Comparison of ENCODE assay signal across 8 cellular contexts in the genomic region with DNA sequence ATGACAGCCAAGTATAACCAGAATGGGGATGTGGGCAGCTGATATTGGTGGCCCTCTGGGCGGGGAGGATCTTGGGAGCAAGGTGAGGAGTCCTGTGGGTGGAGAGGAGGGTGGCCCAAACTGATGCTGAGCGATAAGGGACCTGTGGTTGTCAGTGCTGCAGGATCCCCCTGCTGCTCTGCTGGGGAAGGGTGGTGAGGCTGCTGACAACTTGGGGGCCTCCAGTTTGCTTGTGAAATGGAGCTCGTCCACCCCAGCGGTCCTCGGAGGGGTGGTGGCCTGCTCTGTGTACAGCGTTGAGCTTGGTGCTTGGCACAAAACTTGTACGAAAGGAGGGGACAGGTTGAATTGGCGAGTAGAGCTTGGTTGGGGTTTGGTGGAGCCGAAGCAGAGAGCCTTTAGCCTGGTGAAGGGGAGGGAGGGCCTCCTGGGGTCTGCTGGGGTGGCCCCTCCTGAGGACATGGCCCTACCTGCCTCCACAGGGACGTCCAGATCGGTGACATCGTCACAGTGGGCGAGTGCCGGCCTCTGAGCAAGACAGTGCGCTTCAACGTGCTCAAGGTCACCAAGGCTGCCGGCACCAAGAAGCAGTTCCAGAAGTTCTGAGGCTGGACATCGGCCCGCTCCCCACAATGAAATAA. TPM values are rescaled to one million over a fixed set of nuclear protein-coding genes. Genes with fewer than 3 reads are reported as not detected.
A peak's percentile ranks its signal among the peaks of the same experiment; 100 is the strongest.
DNase-seq lines count a peak whose midpoint lies in the region; ATAC-seq and TF ChIP-seq lines count a peak whose summit lies in the region.

No MANE protein-coding gene starts in this region.

- no peaks in the 10 kb centered on the region for H3K27me3 Mint-ChIP-seq in activated CD8-positive, alpha-beta T cell treated with anti-CD3 and anti-CD28 coated beads, Interleukin-2, amount 10 ng/mL, durations not matched to agents 7 days and 5 days (ENCODE audit: low read depth)

- H3K79me2 ChIP-seq in fibroblast of lung (ENCODE audit: control insufficient read depth, insufficient read depth, low read length) = peaks cover 28% of the 10 kb centered on the region

- no peak overlapping the region for H2AFZ ChIP-seq in fibroblast of lung (ENCODE audit: low read length)

- H3K36me3 ChIP-seq in fibroblast of lung (ENCODE audit: control insufficient read depth, insufficient read depth, low read length) (peaks cover 26% of the 10 kb centered on the region), subcutaneous abdominal adipose tissue (ENCODE audit: control insufficient read depth in 5 of 5, insufficient read depth in 5 of 5, low read length in 5 of 5) (peaks cover 2 to 30% (median 29%) of the 10 kb centered on the region in 5 donors)

- H3K9me3 ChIP-seq in fibroblast of lung (ENCODE audit: control insufficient read depth, insufficient read depth, low read depth, low read length) (no peaks in the 10 kb centered on the region), subcutaneous abdominal adipose tissue (ENCODE audit: control insufficient read depth in 5 of 5, low read length in 5 of 5) (no peaks in the 10 kb centered on the region)

- TF ChIP-seq CTCF in fibroblast of lung (conservative IDR thresholded peaks at IDR 0.05 in 1 of 2, IDR thresholded peaks at IDR 0.05 in 1 of 2; ENCODE audit: low read depth in 1 of 2, low read length in 2 of 2) = no peak

- H3K4me1 Mint-ChIP-seq in activated CD8-positive, alpha-beta T cell treated with anti-CD3 and anti-CD28 coated beads, Interleukin-2, amount 10 ng/mL, durations not matched to agents 7 days and 5 days (ENCODE audit: low read depth) = peaks cover 49% of the 10 kb centered on the region

- no peak overlapping the region for H3K27ac ChIP-seq in fibroblast of lung (ENCODE audit: insufficient read depth, low read length)
- H3K27ac ChIP-seq in subcutaneous abdominal adipose tissue (ENCODE audit: low read depth, low read length) = peak overlapping the region; percentile 72

- H3K4me2 ChIP-seq in fibroblast of lung (ENCODE audit: extremely low read depth, insufficient read depth, low read length) = peak overlapping the region; percentile 19

- no peaks in the 10 kb centered on the region for H3K9me3 Mint-ChIP-seq in activated CD8-positive, alpha-beta T cell treated with anti-CD3 and anti-CD28 coated beads, Interleukin-2, amount 10 ng/mL, durations not matched to agents 7 days and 5 days (ENCODE audit: insufficient read depth)

- DNase-seq in activated CD4-positive, alpha-beta T cell treated with anti-CD3 and anti-CD28 coated beads for 48 hours = peak; percentile 51
- no peak for DNase-seq in activated CD4-positive, alpha-beta T cell treated with anti-CD3 and anti-CD28 coated beads for 4 hours
- DNase-seq in activated CD8-positive, alpha-beta T cell treated with anti-CD3 and anti-CD28 coated beads, Interleukin-2, amount 10 ng/mL, durations not matched to agents 7 days and 5 days = peak; percentile 64
- no peak for DNase-seq in fibroblast of lung (ENCODE audit: low read depth in 2 of 2)
- no peak for DNase-seq in NCI-H1694 treated with DMSO at 0.1 percent for 48 hours (lab: John Stamatoyannopoulos, UW)
- DNase-seq in NCI-H2107 (lab: John Stamatoyannopoulos, UW) = no peak

- peaks cover 43% of the 10 kb centered on the region for H3K36me3 Mint-ChIP-seq in activated CD8-positive, alpha-beta T cell treated with anti-CD3 and anti-CD28 coated beads, Interleukin-2, amount 10 ng/mL, durations not matched to agents 7 days and 5 days (ENCODE audit: low read depth)

- ATAC-seq in activated CD8-positive, alpha-beta T cell treated with anti-CD3 and anti-CD28 coated beads, Interleukin-2, amount 10 ng/mL, durations not matched to agents 7 days and 5 days = no peak
- ATAC-seq in HG02759 (IDR thresholded peaks at IDR 0.05; ENCODE audit: unreplicated experiment) = no peak

- H3K27ac Mint-ChIP-seq in activated CD8-positive, alpha-beta T cell treated with anti-CD3 and anti-CD28 coated beads, Interleukin-2, amount 10 ng/mL, durations not matched to agents 7 days and 5 days = peak overlapping the region; percentile 99

- H3K27me3 ChIP-seq in fibroblast of lung (ENCODE audit: control insufficient read depth, insufficient read depth, low read length) = no peaks in the 10 kb centered on the region
- H3K27me3 ChIP-seq in subcutaneous abdominal adipose tissue (ENCODE audit: control insufficient read depth in 5 of 5, insufficient read depth in 4 of 5, low read length in 5 of 5) = no peaks in the 10 kb centered on the region

- H3K4me1 ChIP-seq in fibroblast of lung (ENCODE audit: control insufficient read depth, extremely low read depth, insufficient read depth, low read length) (peaks cover 9% of the 10 kb centered on the region), subcutaneous abdominal adipose tissue (ENCODE audit: control insufficient read depth in 5 of 5, insufficient read depth in 5 of 5, low read length in 5 of 5) (peaks cover 16 to 61% (median 53%) of the 10 kb centered on the region in 5 donors)

- CTCF ChIA-PET in activated CD8-positive, alpha-beta T cell treated with anti-CD3 and anti-CD28 coated beads, Interleukin-2, amount 10 ng/mL, durations not matched to agents 7 days and 5 days (lab: Charles Lee) = interaction anchor here (0.6 to 2.7 kb wide), 4 partner anchors 11 to 177 kb away, joined by 3 to 8 read pairs (median 4); no protein-coding TSS in a partner anchor

- peak overlapping the region; percentile 99 for H3K4me3 Mint-ChIP-seq in activated CD8-positive, alpha-beta T cell treated with anti-CD3 and anti-CD28 coated beads, Interleukin-2, amount 10 ng/mL, durations not matched to agents 7 days and 5 days

- POLR2A ChIA-PET in activated CD8-positive, alpha-beta T cell treated with anti-CD3 and anti-CD28 coated beads, Interleukin-2, amount 10 ng/mL, durations not matched to agents 7 days and 5 days (lab: Charles Lee) = interaction anchor here (0.5 to 1.9 kb wide), 9 partner anchors 26 to 200 kb away, joined by 3 to 8 read pairs (median 3); a partner anchor contains a TSS

- H3K9ac ChIP-seq in fibroblast of lung (ENCODE audit: insufficient read depth, low read length) = no peak overlapping the region
- peak overlapping the region in 2 of 5 donors; percentile 75 to 92 for H3K9ac ChIP-seq in subcutaneous abdominal adipose tissue (ENCODE audit: low read length in 5 of 5)

- H3K4me3 ChIP-seq in fibroblast of lung (replicated peaks in 1 of 4; ENCODE audit: control extremely low read depth in 1 of 4, insufficient read depth in 1 of 4, low read depth in 3 of 4, low read length in 4 of 4) (no peak overlapping the region), subcutaneous abdominal adipose tissue (ENCODE audit: low read depth in 1 of 5, low read length in 5 of 5) (peak overlapping the region in 4 of 5 donors; percentile 2 to 71 (median 63))

- H4K20me1 ChIP-seq in fibroblast of lung (ENCODE audit: control insufficient read depth, extremely low read depth, insufficient read depth, low read length) = no peaks in the 10 kb centered on the region

RNA-seq across cellular contexts. Expression of a gene that starts 2.9 kb away (rescaled TPM):
- total RNA-seq in activated CD8-positive, alpha-beta T cell treated with anti-CD3 and anti-CD28 coated beads, Interleukin-2, amount 10 ng/mL, durations not matched to agents 7 days and 5 days = 1,000 to 10,000 TPM; 2,117 to 2,361 TPM
- 2,501 and 4,026 TPM in 2 replicates for total RNA-seq in fibroblast of lung
- 3,448 and 3,634 TPM in 2 replicates for polyA plus RNA-seq in fibroblast of lung
- 2,802 and 3,250 TPM in 2 replicates for polyA plus RNA-seq in fibroblast of lung (2012)
- polyA minus RNA-seq in fibroblast of lung (ENCODE audit: low replicate concordance) = 1,573 and 1,579 TPM in 2 replicates

RNA-seq across cellular contexts. Expression of a gene that starts 11.7 kb away (rescaled TPM):
- 1,000 to 10,000 TPM; 1,992 to 2,019 TPM for total RNA-seq in activated CD8-positive, alpha-beta T cell treated with anti-CD3 and anti-CD28 coated beads, Interleukin-2, amount 10 ng/mL, durations not matched to agents 7 days and 5 days
- total RNA-seq in fibroblast of lung = 3,385 and 5,250 TPM in 2 replicates
- 1,345 and 1,418 TPM in 2 replicates for polyA plus RNA-seq in fibroblast of lung
- polyA plus RNA-seq in fibroblast of lung (2012) = 3,489 and 4,000 TPM in 2 replicates
- polyA minus RNA-seq in fibroblast of lung (ENCODE audit: low replicate concordance) = 3,123 and 3,213 TPM in 2 replicates

RNA-seq across cellular contexts. Expression of a gene that starts 13.3 kb away (rescaled TPM):
- 1 to 10 TPM; 7.5 to 8.4 TPM for total RNA-seq in activated CD8-positive, alpha-beta T cell treated with anti-CD3 and anti-CD28 coated beads, Interleukin-2, amount 10 ng/mL, durations not matched to agents 7 days and 5 days
- 59.0 and 90.1 TPM in 2 replicates for total RNA-seq in fibroblast of lung
- 30.9 and 31.4 TPM in 2 replicates for polyA plus RNA-seq in fibroblast of lung
- polyA plus RNA-seq in fibroblast of lung (2012) = 65.9 and 69.0 TPM in 2 replicates
- polyA minus RNA-seq in fibroblast of lung (ENCODE audit: low replicate concordance) = 33.5 and 47.4 TPM in 2 replicates

RNA-seq across cellular contexts. Expression of a gene that starts 25.1 kb away (rescaled TPM):
- 100 to 1,000 TPM; 280 to 297 TPM for total RNA-seq in activated CD8-positive, alpha-beta T cell treated with anti-CD3 and anti-CD28 coated beads, Interleukin-2, amount 10 ng/mL, durations not matched to agents 7 days and 5 days
- 3.3 and 4.5 TPM in 2 replicates for total RNA-seq in fibroblast of lung
- polyA plus RNA-seq in fibroblast of lung = 4.3 and 4.4 TPM in 2 replicates
- 20.5 and 20.8 TPM in 2 replicates for polyA plus RNA-seq in fibroblast of lung (2012)
- 7.2 and 15.7 TPM in 2 replicates for polyA minus RNA-seq in fibroblast of lung (ENCODE audit: low replicate concordance)

RNA-seq across cellular contexts. Expression of a gene that starts 28.7 kb away (rescaled TPM):
- total RNA-seq in activated CD8-positive, alpha-beta T cell treated with anti-CD3 and anti-CD28 coated beads, Interleukin-2, amount 10 ng/mL, durations not matched to agents 7 days and 5 days = 1 to 10 TPM; 1.9 to 2.8 TPM
- total RNA-seq in fibroblast of lung = 87.8 and 162 TPM in 2 replicates
- polyA plus RNA-seq in fibroblast of lung = 18.8 and 19.8 TPM in 2 replicates
- polyA plus RNA-seq in fibroblast of lung (2012) = 132 and 137 TPM in 2 replicates
- 29.8 and 42.2 TPM in 2 replicates for polyA minus RNA-seq in fibroblast of lung (ENCODE audit: low replicate concordance)

Comparison
In these comparisons a context has a peak if more than half of its experiments do, and no peak if none do; other contexts are left out.
1. DNase-seq: peak in activated CD4-positive, alpha-beta T cell treated with anti-CD3 and anti-CD28 coated beads for 48 hours (single experiment) and activated CD8-positive, alpha-beta T cell treated with anti-CD3 and anti-CD28 coated beads, Interleukin-2, amount 10 ng/mL, durations not matched to agents 7 days and 5 days (single experiment); none in activated CD4-positive, alpha-beta T cell treated with anti-CD3 and anti-CD28 coated beads for 4 hours (0 of 2), fibroblast of lung (0 of 2), NCI-H1694 treated with DMSO at 0.1 percent for 48 hours (single experiment) and NCI-H2107 (single experiment).
2. H3K4me3 ChIP-seq: peak in subcutaneous abdominal adipose tissue (4 of 5); none in fibroblast of lung (0 of 4).